1 cellular context compared by ENCODE assay signal in genomic region chr1:33030575-33030974, GRCh38.
TF ChIP-seq lines count a peak whose summit lies in the region.

No MANE protein-coding gene starts in this region.

TF ChIP-seq in HEK293, 187 proteins besides CTCF, POLR2A, EP300 and RAD21 (continued from another document):
- TF ChIP-seq PRDM6 (tag by site-specific recombination; IDR thresholded peaks at IDR 0.05): peak; percentile 19; the same call in 1 of the 2 replicates
- peak; percentile 38; the same call in 1 of the 2 replicates for TF ChIP-seq ZBTB17 (tag by site-specific recombination; IDR thresholded peaks at IDR 0.05)
- TF ChIP-seq, protein P1, sequence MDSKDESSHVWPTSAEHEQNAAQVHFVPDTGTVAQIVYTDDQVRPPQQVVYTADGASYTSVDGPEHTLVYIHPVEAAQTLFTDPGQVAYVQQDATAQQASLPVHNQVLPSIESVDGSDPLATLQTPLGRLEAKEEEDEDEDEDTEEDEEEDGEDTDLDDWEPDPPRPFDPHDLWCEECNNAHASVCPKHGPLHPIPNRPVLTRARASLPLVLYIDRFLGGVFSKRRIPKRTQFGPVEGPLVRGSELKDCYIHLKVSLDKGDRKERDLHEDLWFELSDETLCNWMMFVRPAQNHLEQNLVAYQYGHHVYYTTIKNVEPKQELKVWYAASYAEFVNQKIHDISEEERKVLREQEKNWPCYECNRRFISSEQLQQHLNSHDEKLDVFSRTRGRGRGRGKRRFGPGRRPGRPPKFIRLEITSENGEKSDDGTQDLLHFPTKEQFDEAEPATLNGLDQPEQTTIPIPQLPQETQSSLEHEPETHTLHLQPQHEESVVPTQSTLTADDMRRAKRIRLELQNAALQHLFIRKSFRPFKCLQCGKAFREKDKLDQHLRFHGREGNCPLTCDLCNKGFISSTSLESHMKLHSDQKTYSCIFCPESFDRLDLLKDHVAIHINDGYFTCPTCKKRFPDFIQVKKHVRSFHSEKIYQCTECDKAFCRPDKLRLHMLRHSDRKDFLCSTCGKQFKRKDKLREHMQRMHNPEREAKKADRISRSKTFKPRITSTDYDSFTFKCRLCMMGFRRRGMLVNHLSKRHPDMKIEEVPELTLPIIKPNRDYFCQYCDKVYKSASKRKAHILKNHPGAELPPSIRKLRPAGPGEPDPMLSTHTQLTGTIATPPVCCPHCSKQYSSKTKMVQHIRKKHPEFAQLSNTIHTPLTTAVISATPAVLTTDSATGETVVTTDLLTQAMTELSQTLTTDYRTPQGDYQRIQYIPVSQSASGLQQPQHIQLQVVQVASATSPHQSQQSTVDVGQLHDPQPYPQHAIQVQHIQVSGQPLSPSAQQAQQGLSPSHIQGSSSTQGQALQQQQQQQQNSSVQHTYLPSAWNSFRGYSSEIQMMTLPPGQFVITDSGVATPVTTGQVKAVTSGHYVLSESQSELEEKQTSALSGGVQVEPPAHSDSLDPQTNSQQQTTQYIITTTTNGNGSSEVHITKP (tag by site-specific recombination; IDR thresholded peaks at IDR 0.05): no peak
- TF ChIP-seq IKZF3 (tag by site-specific recombination; IDR thresholded peaks at IDR 0.05): peak; percentile 58
- TF ChIP-seq EGR2 (tag by site-specific recombination; IDR thresholded peaks at IDR 0.05; ENCODE audit: low read depth): no peak
- TF ChIP-seq, protein P2, sequence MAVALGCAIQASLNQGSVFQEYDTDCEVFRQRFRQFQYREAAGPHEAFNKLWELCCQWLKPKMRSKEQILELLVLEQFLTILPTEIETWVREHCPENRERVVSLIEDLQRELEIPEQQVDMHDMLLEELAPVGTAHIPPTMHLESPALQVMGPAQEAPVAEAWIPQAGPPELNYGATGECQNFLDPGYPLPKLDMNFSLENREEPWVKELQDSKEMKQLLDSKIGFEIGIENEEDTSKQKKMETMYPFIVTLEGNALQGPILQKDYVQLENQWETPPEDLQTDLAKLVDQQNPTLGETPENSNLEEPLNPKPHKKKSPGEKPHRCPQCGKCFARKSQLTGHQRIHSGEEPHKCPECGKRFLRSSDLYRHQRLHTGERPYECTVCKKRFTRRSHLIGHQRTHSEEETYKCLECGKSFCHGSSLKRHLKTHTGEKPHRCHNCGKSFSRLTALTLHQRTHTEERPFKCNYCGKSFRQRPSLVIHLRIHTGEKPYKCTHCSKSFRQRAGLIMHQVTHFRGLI (tag by site-specific recombination; IDR thresholded peaks at IDR 0.05): no peak
- TF ChIP-seq ZNF544 (tag by site-specific recombination; IDR thresholded peaks at IDR 0.05): no peak
- TF ChIP-seq ZNF350 (tag by site-specific recombination; IDR thresholded peaks at IDR 0.05): no peak
- TF ChIP-seq ZNF366 (tag by site-specific recombination; conservative IDR thresholded peaks at IDR 0.05): peak; percentile 41
- TF ChIP-seq ZNF138 (tag by site-specific recombination; IDR thresholded peaks at IDR 0.05; ENCODE audit: borderline replicate concordance): no peak
- TF ChIP-seq, protein P3, sequence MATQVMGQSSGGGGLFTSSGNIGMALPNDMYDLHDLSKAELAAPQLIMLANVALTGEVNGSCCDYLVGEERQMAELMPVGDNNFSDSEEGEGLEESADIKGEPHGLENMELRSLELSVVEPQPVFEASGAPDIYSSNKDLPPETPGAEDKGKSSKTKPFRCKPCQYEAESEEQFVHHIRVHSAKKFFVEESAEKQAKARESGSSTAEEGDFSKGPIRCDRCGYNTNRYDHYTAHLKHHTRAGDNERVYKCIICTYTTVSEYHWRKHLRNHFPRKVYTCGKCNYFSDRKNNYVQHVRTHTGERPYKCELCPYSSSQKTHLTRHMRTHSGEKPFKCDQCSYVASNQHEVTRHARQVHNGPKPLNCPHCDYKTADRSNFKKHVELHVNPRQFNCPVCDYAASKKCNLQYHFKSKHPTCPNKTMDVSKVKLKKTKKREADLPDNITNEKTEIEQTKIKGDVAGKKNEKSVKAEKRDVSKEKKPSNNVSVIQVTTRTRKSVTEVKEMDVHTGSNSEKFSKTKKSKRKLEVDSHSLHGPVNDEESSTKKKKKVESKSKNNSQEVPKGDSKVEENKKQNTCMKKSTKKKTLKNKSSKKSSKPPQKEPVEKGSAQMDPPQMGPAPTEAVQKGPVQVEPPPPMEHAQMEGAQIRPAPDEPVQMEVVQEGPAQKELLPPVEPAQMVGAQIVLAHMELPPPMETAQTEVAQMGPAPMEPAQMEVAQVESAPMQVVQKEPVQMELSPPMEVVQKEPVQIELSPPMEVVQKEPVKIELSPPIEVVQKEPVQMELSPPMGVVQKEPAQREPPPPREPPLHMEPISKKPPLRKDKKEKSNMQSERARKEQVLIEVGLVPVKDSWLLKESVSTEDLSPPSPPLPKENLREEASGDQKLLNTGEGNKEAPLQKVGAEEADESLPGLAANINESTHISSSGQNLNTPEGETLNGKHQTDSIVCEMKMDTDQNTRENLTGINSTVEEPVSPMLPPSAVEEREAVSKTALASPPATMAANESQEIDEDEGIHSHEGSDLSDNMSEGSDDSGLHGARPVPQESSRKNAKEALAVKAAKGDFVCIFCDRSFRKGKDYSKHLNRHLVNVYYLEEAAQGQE (tag by site-specific recombination; IDR thresholded peaks at IDR 0.05): no peak
- no peak for TF ChIP-seq ZNF629 (tag by site-specific recombination; IDR thresholded peaks at IDR 0.05)
TF ChIP-seq in HEK293: peak in this region for 12.
